In the genomic region with DNA sequence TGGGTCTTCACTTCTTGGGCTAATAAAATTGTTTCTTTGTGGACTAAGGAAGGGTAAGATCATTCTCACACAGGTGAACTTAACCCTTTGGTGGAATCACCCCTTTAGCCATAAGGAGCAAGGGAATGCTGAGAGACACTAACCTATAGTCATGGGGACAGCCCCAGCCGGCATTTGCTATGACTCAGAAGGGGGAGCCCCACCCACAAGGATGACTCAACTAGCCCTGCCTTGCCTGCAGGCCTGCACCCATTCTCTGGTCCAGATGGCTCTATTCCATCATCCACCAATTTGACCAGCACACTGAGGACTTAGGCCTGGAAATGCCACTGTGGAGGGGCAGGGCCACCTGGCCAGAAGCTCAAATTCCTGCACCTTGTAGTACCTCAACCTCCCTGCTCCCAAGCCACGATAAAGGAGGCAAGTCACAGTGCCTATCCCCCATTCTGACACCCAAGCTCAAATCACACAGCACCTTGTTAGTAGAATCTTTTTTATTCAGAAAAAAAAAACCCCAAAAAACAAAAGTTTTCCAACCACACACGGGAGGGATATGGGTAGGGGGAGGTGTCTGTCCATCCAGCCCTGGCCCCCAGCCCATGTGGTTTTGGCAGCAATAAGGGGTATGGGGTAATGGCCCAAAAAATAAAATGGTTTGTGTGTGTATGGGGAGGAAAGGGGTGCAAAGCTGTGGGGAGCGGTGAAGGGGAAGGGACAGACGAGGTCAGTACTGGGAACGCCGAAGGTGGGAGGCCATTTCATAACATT, we compare ENCODE assay signal across 1 cellular context.
A peak's percentile ranks its signal among the peaks of the same experiment; 100 is the strongest.
TF ChIP-seq lines count a peak whose summit lies in the region.

No MANE protein-coding gene starts in this region.

TF ChIP-seq in SK-N-SH, 30 proteins besides CTCF, POLR2A, EP300 and RAD21 (continued from another document):
- TF ChIP-seq, protein P1, sequence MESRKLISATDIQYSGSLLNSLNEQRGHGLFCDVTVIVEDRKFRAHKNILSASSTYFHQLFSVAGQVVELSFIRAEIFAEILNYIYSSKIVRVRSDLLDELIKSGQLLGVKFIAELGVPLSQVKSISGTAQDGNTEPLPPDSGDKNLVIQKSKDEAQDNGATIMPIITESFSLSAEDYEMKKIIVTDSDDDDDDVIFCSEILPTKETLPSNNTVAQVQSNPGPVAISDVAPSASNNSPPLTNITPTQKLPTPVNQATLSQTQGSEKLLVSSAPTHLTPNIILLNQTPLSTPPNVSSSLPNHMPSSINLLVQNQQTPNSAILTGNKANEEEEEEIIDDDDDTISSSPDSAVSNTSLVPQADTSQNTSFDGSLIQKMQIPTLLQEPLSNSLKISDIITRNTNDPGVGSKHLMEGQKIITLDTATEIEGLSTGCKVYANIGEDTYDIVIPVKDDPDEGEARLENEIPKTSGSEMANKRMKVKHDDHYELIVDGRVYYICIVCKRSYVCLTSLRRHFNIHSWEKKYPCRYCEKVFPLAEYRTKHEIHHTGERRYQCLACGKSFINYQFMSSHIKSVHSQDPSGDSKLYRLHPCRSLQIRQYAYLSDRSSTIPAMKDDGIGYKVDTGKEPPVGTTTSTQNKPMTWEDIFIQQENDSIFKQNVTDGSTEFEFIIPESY (IDR thresholded peaks at IDR 0.05; ENCODE audit: borderline replicate concordance, low read depth), result 0 out of 2 replicates have a peak, but pooled peaks have one; percentile 35
- TF ChIP-seq FOSL2 (IDR thresholded peaks at IDR 0.05; ENCODE audit: borderline replicate concordance, low read depth) (peak; percentile 98), FOXM1 (IDR thresholded peaks at IDR 0.05; ENCODE audit: low read depth) (no peak), FOXJ3 (CRISPR knock-in tag; IDR thresholded peaks at IDR 0.05) (no peak), CHD2 (IDR thresholded peaks at IDR 0.05; ENCODE audit: low read length, partially characterized antibody) (peak; percentile 29), TEAD4 (IDR thresholded peaks at IDR 0.05; ENCODE audit: borderline replicate concordance, insufficient read depth) (no peak), POLR2AphosphoS5 (IDR thresholded peaks at IDR 0.05; ENCODE audit: low read depth, low read length) (no peak; the same call in 1 of the 2 replicates), JUND (IDR thresholded peaks at IDR 0.05) (peak; percentile 95), TCF12 (IDR thresholded peaks at IDR 0.05) (peak; percentile 83), TAF1 (IDR thresholded peaks at IDR 0.05; ENCODE audit: borderline replicate concordance, low read depth, low read length) (peak; percentile 32; the same call in 1 of the 2 replicates), RCOR1 (IDR thresholded peaks at IDR 0.05; ENCODE audit: low read length) (no peak), SIN3A (IDR thresholded peaks at IDR 0.05; ENCODE audit: borderline replicate concordance, low read depth, low read length) (peak; percentile 60; the same call in 1 of the 2 replicates), YY1 (IDR thresholded peaks at IDR 0.05; ENCODE audit: low read depth) (peak; percentile 41; the same call in 1 of the 2 replicates), GABPA (IDR thresholded peaks at IDR 0.05; ENCODE audit: low read depth) (peak; percentile 37; the same call in 1 of the 2 replicates), NRF1 (IDR thresholded peaks at IDR 0.05; ENCODE audit: low read depth, low read length) (no peak), MEF2A (IDR thresholded peaks at IDR 0.05; ENCODE audit: borderline replicate concordance, low read depth) (no peak), SMC3 (IDR thresholded peaks at IDR 0.05; ENCODE audit: low read depth, low read length) (no peak)
- TF ChIP-seq, protein P2, sequence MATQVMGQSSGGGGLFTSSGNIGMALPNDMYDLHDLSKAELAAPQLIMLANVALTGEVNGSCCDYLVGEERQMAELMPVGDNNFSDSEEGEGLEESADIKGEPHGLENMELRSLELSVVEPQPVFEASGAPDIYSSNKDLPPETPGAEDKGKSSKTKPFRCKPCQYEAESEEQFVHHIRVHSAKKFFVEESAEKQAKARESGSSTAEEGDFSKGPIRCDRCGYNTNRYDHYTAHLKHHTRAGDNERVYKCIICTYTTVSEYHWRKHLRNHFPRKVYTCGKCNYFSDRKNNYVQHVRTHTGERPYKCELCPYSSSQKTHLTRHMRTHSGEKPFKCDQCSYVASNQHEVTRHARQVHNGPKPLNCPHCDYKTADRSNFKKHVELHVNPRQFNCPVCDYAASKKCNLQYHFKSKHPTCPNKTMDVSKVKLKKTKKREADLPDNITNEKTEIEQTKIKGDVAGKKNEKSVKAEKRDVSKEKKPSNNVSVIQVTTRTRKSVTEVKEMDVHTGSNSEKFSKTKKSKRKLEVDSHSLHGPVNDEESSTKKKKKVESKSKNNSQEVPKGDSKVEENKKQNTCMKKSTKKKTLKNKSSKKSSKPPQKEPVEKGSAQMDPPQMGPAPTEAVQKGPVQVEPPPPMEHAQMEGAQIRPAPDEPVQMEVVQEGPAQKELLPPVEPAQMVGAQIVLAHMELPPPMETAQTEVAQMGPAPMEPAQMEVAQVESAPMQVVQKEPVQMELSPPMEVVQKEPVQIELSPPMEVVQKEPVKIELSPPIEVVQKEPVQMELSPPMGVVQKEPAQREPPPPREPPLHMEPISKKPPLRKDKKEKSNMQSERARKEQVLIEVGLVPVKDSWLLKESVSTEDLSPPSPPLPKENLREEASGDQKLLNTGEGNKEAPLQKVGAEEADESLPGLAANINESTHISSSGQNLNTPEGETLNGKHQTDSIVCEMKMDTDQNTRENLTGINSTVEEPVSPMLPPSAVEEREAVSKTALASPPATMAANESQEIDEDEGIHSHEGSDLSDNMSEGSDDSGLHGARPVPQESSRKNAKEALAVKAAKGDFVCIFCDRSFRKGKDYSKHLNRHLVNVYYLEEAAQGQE (IDR thresholded peaks at IDR 0.05; ENCODE audit: low read depth, low read length), result peak; percentile 25; the same call in 1 of the 2 replicates
- TF ChIP-seq, protein P3, sequence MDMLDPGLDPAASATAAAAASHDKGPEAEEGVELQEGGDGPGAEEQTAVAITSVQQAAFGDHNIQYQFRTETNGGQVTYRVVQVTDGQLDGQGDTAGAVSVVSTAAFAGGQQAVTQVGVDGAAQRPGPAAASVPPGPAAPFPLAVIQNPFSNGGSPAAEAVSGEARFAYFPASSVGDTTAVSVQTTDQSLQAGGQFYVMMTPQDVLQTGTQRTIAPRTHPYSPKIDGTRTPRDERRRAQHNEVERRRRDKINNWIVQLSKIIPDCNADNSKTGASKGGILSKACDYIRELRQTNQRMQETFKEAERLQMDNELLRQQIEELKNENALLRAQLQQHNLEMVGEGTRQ (IDR thresholded peaks at IDR 0.05; ENCODE audit: borderline replicate concordance, low read depth, low read length), result no peak
- TF ChIP-seq, protein P4, sequence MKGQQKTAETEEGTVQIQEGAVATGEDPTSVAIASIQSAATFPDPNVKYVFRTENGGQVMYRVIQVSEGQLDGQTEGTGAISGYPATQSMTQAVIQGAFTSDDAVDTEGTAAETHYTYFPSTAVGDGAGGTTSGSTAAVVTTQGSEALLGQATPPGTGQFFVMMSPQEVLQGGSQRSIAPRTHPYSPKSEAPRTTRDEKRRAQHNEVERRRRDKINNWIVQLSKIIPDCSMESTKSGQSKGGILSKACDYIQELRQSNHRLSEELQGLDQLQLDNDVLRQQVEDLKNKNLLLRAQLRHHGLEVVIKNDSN (IDR thresholded peaks at IDR 0.05; ENCODE audit: borderline replicate concordance, low read depth), result no peak
- TF ChIP-seq, protein P5, sequence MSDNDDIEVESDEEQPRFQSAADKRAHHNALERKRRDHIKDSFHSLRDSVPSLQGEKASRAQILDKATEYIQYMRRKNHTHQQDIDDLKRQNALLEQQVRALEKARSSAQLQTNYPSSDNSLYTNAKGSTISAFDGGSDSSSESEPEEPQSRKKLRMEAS (IDR thresholded peaks at IDR 0.05; ENCODE audit: low read depth), result peak; percentile 80
- TF ChIP-seq, protein P6, sequence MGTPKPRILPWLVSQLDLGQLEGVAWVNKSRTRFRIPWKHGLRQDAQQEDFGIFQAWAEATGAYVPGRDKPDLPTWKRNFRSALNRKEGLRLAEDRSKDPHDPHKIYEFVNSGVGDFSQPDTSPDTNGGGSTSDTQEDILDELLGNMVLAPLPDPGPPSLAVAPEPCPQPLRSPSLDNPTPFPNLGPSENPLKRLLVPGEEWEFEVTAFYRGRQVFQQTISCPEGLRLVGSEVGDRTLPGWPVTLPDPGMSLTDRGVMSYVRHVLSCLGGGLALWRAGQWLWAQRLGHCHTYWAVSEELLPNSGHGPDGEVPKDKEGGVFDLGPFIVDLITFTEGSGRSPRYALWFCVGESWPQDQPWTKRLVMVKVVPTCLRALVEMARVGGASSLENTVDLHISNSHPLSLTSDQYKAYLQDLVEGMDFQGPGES (IDR thresholded peaks at IDR 0.05; ENCODE audit: low read depth, low read length), result no peak
- TF ChIP-seq, protein P7, sequence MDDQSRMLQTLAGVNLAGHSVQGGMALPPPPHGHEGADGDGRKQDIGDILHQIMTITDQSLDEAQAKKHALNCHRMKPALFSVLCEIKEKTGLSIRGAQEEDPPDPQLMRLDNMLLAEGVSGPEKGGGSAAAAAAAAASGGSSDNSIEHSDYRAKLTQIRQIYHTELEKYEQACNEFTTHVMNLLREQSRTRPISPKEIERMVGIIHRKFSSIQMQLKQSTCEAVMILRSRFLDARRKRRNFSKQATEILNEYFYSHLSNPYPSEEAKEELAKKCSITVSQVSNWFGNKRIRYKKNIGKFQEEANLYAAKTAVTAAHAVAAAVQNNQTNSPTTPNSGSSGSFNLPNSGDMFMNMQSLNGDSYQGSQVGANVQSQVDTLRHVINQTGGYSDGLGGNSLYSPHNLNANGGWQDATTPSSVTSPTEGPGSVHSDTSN (IDR thresholded peaks at IDR 0.05), result peak; percentile 64
TF ChIP-seq in SK-N-SH: peak in this region for 13.
